21 cellular contexts compared by ENCODE assay signal in genomic region chr10:52226448-52226847, GRCh38.
A peak's percentile ranks its signal among the peaks of the same experiment; 100 is the strongest.
DNase-seq lines count a peak whose midpoint lies in the region; ATAC-seq, FAIRE-seq and TF ChIP-seq lines count a peak whose summit lies in the region.
"Had no signal": no experiment of that assay in that cellular context is flagged by ENCODE, and none has a peak within 500 bp of the region (broad histone marks: within the 10 kb centered on the region; RNA-seq: fewer than 3 reads in every experiment).

No MANE protein-coding gene starts in this region.

- H3K9me3 ChIP-seq in endothelial cell of umbilical vein (replicated peaks; ENCODE audit: control insufficient read depth, insufficient read depth, low read length) = no peaks in the 10 kb centered on the region
- peaks cover 5% of the 10 kb centered on the region for H3K9me3 ChIP-seq in mesenchymal stem cell (ENCODE audit: control insufficient read depth, low read length)
- H3K9me3 ChIP-seq in PC-9 (ENCODE audit: insufficient read depth, low read depth) = no peaks in the 10 kb centered on the region
- H3K9me3 ChIP-seq: BE2C, body of pancreas, transverse colon had no signal

- H3K4me2 ChIP-seq in endothelial cell of umbilical vein (ENCODE audit: insufficient read depth, low read length) (no peak overlapping the region), mesenchymal stem cell (ENCODE audit: low read length, poor library complexity, severe bottlenecking) (no peak overlapping the region), PC-9 (no peak overlapping the region)

- CTCF ChIA-PET in endothelial cell of umbilical vein (lab: Charles Lee) = no interaction called here
- CTCF ChIA-PET in PC-9 (lab: Charles Lee) = no interaction called here

- no peak overlapping the region for H2AFZ ChIP-seq in endothelial cell of umbilical vein (ENCODE audit: low read depth, low read length)
- H2AFZ ChIP-seq in mesenchymal stem cell (ENCODE audit: low read depth, low read length) = no peak overlapping the region
- no peak overlapping the region for H2AFZ ChIP-seq in PC-9

- H3K79me1 ChIP-seq in mesenchymal stem cell (replicated peaks; ENCODE audit: low read length, poor library complexity, severe bottlenecking) = no peaks in the 10 kb centered on the region

- H2AK5ac ChIP-seq in mesenchymal stem cell (ENCODE audit: low read length, severe bottlenecking) = no peak overlapping the region

- H3K9ac ChIP-seq in endothelial cell of umbilical vein (replicated peaks; ENCODE audit: extremely low read depth, insufficient read depth, low read length) (no peak overlapping the region), mesenchymal stem cell (ENCODE audit: low read length) (peak overlapping the region; percentile 69)

- TF ChIP-seq CTCF in endothelial cell of umbilical vein (IDR thresholded peaks at IDR 0.05; ENCODE audit: extremely low read depth in 1 of 2, insufficient read depth in 1 of 2, low read depth in 1 of 2, low read length in 2 of 2) (no peak), PC-9 (conservative IDR thresholded peaks at IDR 0.05) (no peak)

- no peaks in the 10 kb centered on the region for H3K36me3 ChIP-seq in endothelial cell of umbilical vein (ENCODE audit: control insufficient read depth in 2 of 2, extremely low read depth in 1 of 2, insufficient read depth in 2 of 2, low read length in 2 of 2)
- no peaks in the 10 kb centered on the region for H3K36me3 ChIP-seq in mesenchymal stem cell (ENCODE audit: control insufficient read depth in 1 of 2, insufficient read depth in 2 of 2, low read depth in 1 of 2, low read length in 2 of 2)
- H3K36me3 ChIP-seq in PC-9 (ENCODE audit: low read depth) = no peaks in the 10 kb centered on the region
- H3K36me3 ChIP-seq: BE2C, transverse colon, WERI-Rb-1 had no signal

- H2BK5ac ChIP-seq in mesenchymal stem cell (ENCODE audit: low read depth, low read length, poor library complexity, severe bottlenecking) = no peak overlapping the region

- H3K14ac ChIP-seq in mesenchymal stem cell (ENCODE audit: low read length in 2 of 2) = no peak overlapping the region

- peak; percentile 18 for FAIRE-seq in endothelial cell of umbilical vein (lab: Jason Lieb, UNC)

- DNase-seq in Daoy (ENCODE audit: low read depth) (peak; percentile 32), RPMI7951 (ENCODE audit: low read depth) (peak; percentile 23), endothelial cell of umbilical vein (ENCODE audit: low read depth, low spot score) (peak; percentile 15), mesenchymal stem cell (peak; percentile 29), GOT3 (lab: John Stamatoyannopoulos, UW) (no peak), PC-9 (no peak), NCI-H82 treated with DMSO at 0.1 percent for 48 hours (lab: John Stamatoyannopoulos, UW; ENCODE audit: unreplicated experiment) (no peak)
- DNase-seq: activated CD8-positive, alpha-beta T cell treated with anti-CD3 and anti-CD28 coated beads, Interleukin-2, amount 10 ng/mL, durations not matched to agents 7 days and 5 days; BE2C; body of pancreas; DMS153; effector CD4-positive, alpha-beta T cell; islet precursor cell; KG1; NCI-H1694; NCI-H510A; stimulated activated CD4-positive, alpha-beta T cell treated with anti-CD3 and anti-CD28 coated beads, Interleukin-4, amount 100 ng/mL, for 1 hour; transverse colon; WERI-Rb-1 had no signal

- H2BK120ac ChIP-seq in mesenchymal stem cell (ENCODE audit: low read depth, low read length) = no peak overlapping the region

- H3K18ac ChIP-seq in mesenchymal stem cell (ENCODE audit: low read depth in 1 of 2, low read length in 2 of 2) = no peak overlapping the region

- TF ChIP-seq POLR2A in endothelial cell of umbilical vein (IDR thresholded peaks at IDR 0.05; ENCODE audit: low read depth, low read length) = no peak

- no peak for ATAC-seq in GM21528 (IDR thresholded peaks at IDR 0.05; ENCODE audit: low FRiP score, unreplicated experiment)
- ATAC-seq: activated CD8-positive, alpha-beta T cell treated with anti-CD3 and anti-CD28 coated beads, Interleukin-2, amount 10 ng/mL, durations not matched to agents 7 days and 5 days; body of pancreas; sciatic nerve had no signal

- WGBS in mesenchymal stem cell = no CpG with 5 or more reads among the region's 1 CpG

- POLR2A ChIA-PET in endothelial cell of umbilical vein (lab: Charles Lee) = no interaction called here
- POLR2A ChIA-PET in PC-9 (lab: Charles Lee; ENCODE audit: unreplicated experiment) = no interaction called here

- H3K4me3 ChIP-seq in endothelial cell of umbilical vein (replicated peaks in 1 of 3; ENCODE audit: insufficient read depth in 1 of 3, low read depth in 1 of 3, low read length in 3 of 3) (no peak overlapping the region), mesenchymal stem cell (ENCODE audit: insufficient read depth in 1 of 2, low read depth in 1 of 2, low read length in 2 of 2) (no peak overlapping the region), PC-9 (no peak overlapping the region)
- H3K4me3 ChIP-seq: body of pancreas, transverse colon had no signal

- no peak overlapping the region for H3K27ac ChIP-seq in endothelial cell of umbilical vein (ENCODE audit: insufficient read depth, low read depth, low read length)
- H3K27ac ChIP-seq in mesenchymal stem cell (ENCODE audit: low read length, poor library complexity, severe bottlenecking) = no peak overlapping the region
- no peak overlapping the region for H3K27ac ChIP-seq in PC-9
- H3K27ac ChIP-seq: body of pancreas, transverse colon, WERI-Rb-1 had no signal

- no peak overlapping the region for H3K4ac ChIP-seq in mesenchymal stem cell (ENCODE audit: low read depth in 1 of 2, low read length in 2 of 2)

- H3K4me1 ChIP-seq in endothelial cell of umbilical vein (ENCODE audit: control insufficient read depth, extremely low read depth, insufficient read depth, low read length) = peaks cover 6% of the 10 kb centered on the region
- no peaks in the 10 kb centered on the region for H3K4me1 ChIP-seq in mesenchymal stem cell (ENCODE audit: control insufficient read depth, insufficient read depth, low read depth, low read length)
- 0 out of 2 replicates have a peak, but pooled peaks cover 4% of the 10 kb centered on the region for H3K4me1 ChIP-seq in PC-9 (replicated peaks; ENCODE audit: insufficient read depth)
- H3K4me1 ChIP-seq: BE2C, body of pancreas, transverse colon had no signal

- H3K9me1 ChIP-seq in endothelial cell of umbilical vein (replicated peaks; ENCODE audit: control insufficient read depth, extremely low read depth, insufficient read depth, low read length) = no peaks in the 10 kb centered on the region

- no peaks in the 10 kb centered on the region for H3K79me2 ChIP-seq in endothelial cell of umbilical vein (ENCODE audit: control insufficient read depth, insufficient read depth, low read length)
- H3K79me2 ChIP-seq in PC-9 (ENCODE audit: low read depth) = no peaks in the 10 kb centered on the region

- no peak overlapping the region for H3K23ac ChIP-seq in mesenchymal stem cell (ENCODE audit: low read length in 2 of 2)

- H3K9me2 ChIP-seq in PC-9 (ENCODE audit: insufficient read depth) = no peaks in the 10 kb centered on the region

- H3F3A ChIP-seq in PC-9 (ENCODE audit: insufficient read depth, low read depth) = no peaks in the 10 kb centered on the region

- no TSS peak for BruUV-seq in endothelial cell of umbilical vein (replicated peaks; lab: Mats Ljungman, UMichigan)
- BruUV-seq in PC-9 (replicated peaks; lab: Mats Ljungman, UMichigan) = no TSS peak

- H2BK15ac ChIP-seq in mesenchymal stem cell (ENCODE audit: low read depth, poor library complexity, severe bottlenecking) = no peak overlapping the region

- H4K91ac ChIP-seq in mesenchymal stem cell (ENCODE audit: low read length) = no peak overlapping the region

- dilution Hi-C loops in endothelial cell of umbilical vein (cut with MboI; ENCODE audit: extremely low pct_ligation_motif_present, low sequenced_read_pairs) = no loop called here

- intact Hi-C loops in endothelial cell of umbilical vein (cut with micrococcal nuclease) = no loop called here
- intact Hi-C loops in PC-9 (cut with micrococcal nuclease; ENCODE audit: unreplicated experiment) = no loop called here

- H4K20me1 ChIP-seq in endothelial cell of umbilical vein (replicated peaks; ENCODE audit: control insufficient read depth, extremely low read depth, insufficient read depth, low read length) (no peaks in the 10 kb centered on the region), PC-9 (ENCODE audit: insufficient read depth) (no peaks in the 10 kb centered on the region)

- no peaks in the 10 kb centered on the region for H3K27me3 ChIP-seq in endothelial cell of umbilical vein (ENCODE audit: control insufficient read depth in 2 of 2, insufficient read depth in 2 of 2, low read length in 2 of 2)
- H3K27me3 ChIP-seq in mesenchymal stem cell (ENCODE audit: control insufficient read depth in 1 of 2, insufficient read depth in 1 of 2, low read length in 2 of 2) = no peaks in the 10 kb centered on the region
- H3K27me3 ChIP-seq in PC-9 (ENCODE audit: insufficient read depth, low read depth) = no peaks in the 10 kb centered on the region
- H3K27me3 ChIP-seq: BE2C, body of pancreas, transverse colon had no signal

- no peak overlapping the region for H4K8ac ChIP-seq in mesenchymal stem cell (ENCODE audit: low read length)

- H2BK12ac ChIP-seq in mesenchymal stem cell (ENCODE audit: low read length in 2 of 2) = no peak overlapping the region

TF ChIP-seq in endothelial cell of umbilical vein, 7 proteins besides CTCF, POLR2A, EP300 and RAD21:
- TF ChIP-seq GATA2 (IDR thresholded peaks at IDR 0.05; ENCODE audit: insufficient read depth, insufficient read length, low read depth, low read length) = no peak
- TF ChIP-seq MAX (IDR thresholded peaks at IDR 0.05; ENCODE audit: insufficient read depth, insufficient read length) = no peak
- TF ChIP-seq FOS (IDR thresholded peaks at IDR 0.05; ENCODE audit: borderline replicate concordance, insufficient read depth, low read length) = peak; percentile 65
- TF ChIP-seq MYC (IDR thresholded peaks at IDR 0.05; ENCODE audit: low read depth, low read length) = no peak
- no peak for TF ChIP-seq POLR2AphosphoS5 (IDR thresholded peaks at IDR 0.05; ENCODE audit: insufficient read depth, low read depth, low read length)
- TF ChIP-seq JUN (IDR thresholded peaks at IDR 0.05; ENCODE audit: borderline replicate concordance, insufficient read depth, insufficient read length, low read depth) = peak; percentile 28
- no peak for TF ChIP-seq EZH2 (IDR thresholded peaks at IDR 0.05; ENCODE audit: borderline replicate concordance, low read depth, low read length, severe bottlenecking)
TF ChIP-seq in endothelial cell of umbilical vein: peak in this region for 2.

Comparison
In these comparisons a context has a peak if more than half of its experiments do, and no peak if none do; other contexts are left out.
1. DNase-seq: peak in Daoy (single experiment), RPMI7951 (single experiment), endothelial cell of umbilical vein (single experiment) and mesenchymal stem cell (single experiment); none in GOT3 (single experiment), PC-9 (0 of 2) and NCI-H82 treated with DMSO at 0.1 percent for 48 hours (single experiment).